ENCODE assay signal across 1 cellular context in the genomic region with DNA sequence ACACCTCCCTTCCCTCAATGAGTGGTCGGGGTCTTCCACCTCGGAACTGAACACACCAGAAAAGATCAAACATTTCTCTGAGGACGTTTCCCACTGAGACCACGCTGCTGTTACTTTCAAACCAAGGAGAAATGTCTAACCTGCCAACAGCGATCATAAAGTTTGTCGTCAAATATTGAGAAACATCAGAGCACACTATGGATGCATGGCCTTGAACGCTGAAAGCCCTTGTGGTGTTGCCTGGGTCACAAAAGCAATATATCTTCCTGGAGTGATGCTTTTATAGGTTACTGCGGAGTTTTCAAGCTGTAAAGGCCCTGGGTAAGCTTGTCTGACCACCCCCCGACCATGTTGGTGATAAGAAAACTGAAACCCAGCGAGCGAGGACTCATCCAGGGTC.
TF ChIP-seq lines count a peak whose summit lies in the region.

No MANE protein-coding gene starts in this region.

TF ChIP-seq in HepG2, 621 proteins besides CTCF, POLR2A, EP300 and RAD21 (continued from another document):
- TF ChIP-seq DZIP1 (CRISPR knock-in tag; IDR thresholded peaks at IDR 0.05): no peak
- TF ChIP-seq ATF1 (CRISPR knock-in tag; IDR thresholded peaks at IDR 0.05): no peak
- no peak for TF ChIP-seq ZBTB8A (CRISPR knock-in tag; IDR thresholded peaks at IDR 0.05; ENCODE audit: borderline replicate concordance, low read depth)
- TF ChIP-seq CREB1 (IDR thresholded peaks at IDR 0.05): no peak
- 0 out of 2 replicates have a peak, but pooled peaks have one; percentile 37 for TF ChIP-seq CREB1 (CRISPR knock-in tag; IDR thresholded peaks at IDR 0.05)
- TF ChIP-seq RXRB (CRISPR knock-in tag; IDR thresholded peaks at IDR 0.05; ENCODE audit: borderline replicate concordance): peak; percentile 87
- TF ChIP-seq ZNF496 (CRISPR knock-in tag; IDR thresholded peaks at IDR 0.05; ENCODE audit: insufficient replicate concordance): no peak
- TF ChIP-seq THAP11 (CRISPR knock-in tag; IDR thresholded peaks at IDR 0.05): peak; percentile 37
- TF ChIP-seq ZSCAN9 (CRISPR knock-in tag; IDR thresholded peaks at IDR 0.05; ENCODE audit: borderline replicate concordance): peak; percentile 83; the same call in 1 of the 2 replicates
- peak; percentile 14; the same call in 1 of the 2 replicates for TF ChIP-seq ZFX (CRISPR knock-in tag; IDR thresholded peaks at IDR 0.05; ENCODE audit: low read depth)
- no peak for TF ChIP-seq ZSCAN29 (CRISPR knock-in tag; conservative IDR thresholded peaks at IDR 0.05)
- TF ChIP-seq SETDB1 (CRISPR knock-in tag; IDR thresholded peaks at IDR 0.05; ENCODE audit: borderline replicate concordance): no peak
- TF ChIP-seq CEBPG (CRISPR knock-in tag; IDR thresholded peaks at IDR 0.05): peak; percentile 82
- TF ChIP-seq ZNF883 (CRISPR knock-in tag; IDR thresholded peaks at IDR 0.05; ENCODE audit: not compliant biosample characterization): no peak
- TF ChIP-seq IRF2 (CRISPR knock-in tag; IDR thresholded peaks at IDR 0.05): peak; percentile 55; the same call in 1 of the 2 replicates
- TF ChIP-seq NFIC (IDR thresholded peaks at IDR 0.05; ENCODE audit: low read length): no peak
- no peak for TF ChIP-seq CC2D1A (CRISPR knock-in tag; IDR thresholded peaks at IDR 0.05)
- no peak for TF ChIP-seq ZNF333 (CRISPR knock-in tag; IDR thresholded peaks at IDR 0.05; ENCODE audit: borderline replicate concordance)
- no peak for TF ChIP-seq BRD4 (CRISPR knock-in tag; IDR thresholded peaks at IDR 0.05)
- TF ChIP-seq TARDBP (CRISPR knock-in tag; IDR thresholded peaks at IDR 0.05): 0 out of 2 replicates have a peak, but pooled peaks have one; percentile 53
- TF ChIP-seq ZNF615 (CRISPR knock-in tag; IDR thresholded peaks at IDR 0.05; ENCODE audit: borderline replicate concordance): no peak
- TF ChIP-seq ZBTB20 (CRISPR knock-in tag; IDR thresholded peaks at IDR 0.05; ENCODE audit: borderline replicate concordance, low read depth): peak; percentile 70; the same call in 1 of the 2 replicates
- TF ChIP-seq ZNF230 (CRISPR knock-in tag; IDR thresholded peaks at IDR 0.05): no peak
- peak; percentile 71 for TF ChIP-seq MEF2D (CRISPR knock-in tag; IDR thresholded peaks at IDR 0.05)
- TF ChIP-seq, protein P1, sequence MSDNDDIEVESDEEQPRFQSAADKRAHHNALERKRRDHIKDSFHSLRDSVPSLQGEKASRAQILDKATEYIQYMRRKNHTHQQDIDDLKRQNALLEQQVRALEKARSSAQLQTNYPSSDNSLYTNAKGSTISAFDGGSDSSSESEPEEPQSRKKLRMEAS (IDR thresholded peaks at IDR 0.05): peak; percentile 86
- peak; percentile 31 for TF ChIP-seq SMC3 (IDR thresholded peaks at IDR 0.05; ENCODE audit: low read length)
- TF ChIP-seq GTF3A (CRISPR knock-in tag; conservative IDR thresholded peaks at IDR 0.05): no peak
- TF ChIP-seq ZNF773 (CRISPR knock-in tag; IDR thresholded peaks at IDR 0.05; ENCODE audit: borderline replicate concordance): no peak
- TF ChIP-seq BRF2 (CRISPR knock-in tag; IDR thresholded peaks at IDR 0.05): peak; percentile 44; the same call in 1 of the 2 replicates
- peak; percentile 70; the same call in 1 of the 2 replicates for TF ChIP-seq KAT8 (CRISPR knock-in tag; IDR thresholded peaks at IDR 0.05)
- TF ChIP-seq FOXK2 (IDR thresholded peaks at IDR 0.05): no peak
- no peak for TF ChIP-seq ZNF296 (CRISPR knock-in tag; conservative IDR thresholded peaks at IDR 0.05)
- TF ChIP-seq, protein P2, sequence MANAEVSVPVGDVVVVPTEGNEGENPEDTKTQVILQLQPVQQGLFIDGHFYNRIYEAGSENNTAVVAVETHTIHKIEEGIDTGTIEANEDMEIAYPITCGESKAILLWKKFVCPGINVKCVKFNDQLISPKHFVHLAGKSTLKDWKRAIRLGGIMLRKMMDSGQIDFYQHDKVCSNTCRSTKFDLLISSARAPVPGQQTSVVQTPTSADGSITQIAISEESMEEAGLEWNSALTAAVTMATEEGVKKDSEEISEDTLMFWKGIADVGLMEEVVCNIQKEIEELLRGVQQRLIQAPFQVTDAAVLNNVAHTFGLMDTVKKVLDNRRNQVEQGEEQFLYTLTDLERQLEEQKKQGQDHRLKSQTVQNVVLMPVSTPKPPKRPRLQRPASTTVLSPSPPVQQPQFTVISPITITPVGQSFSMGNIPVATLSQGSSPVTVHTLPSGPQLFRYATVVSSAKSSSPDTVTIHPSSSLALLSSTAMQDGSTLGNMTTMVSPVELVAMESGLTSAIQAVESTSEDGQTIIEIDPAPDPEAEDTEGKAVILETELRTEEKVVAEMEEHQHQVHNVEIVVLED (CRISPR knock-in tag; IDR thresholded peaks at IDR 0.05; ENCODE audit: borderline replicate concordance): peak; percentile 42; the same call in 1 of the 2 replicates
- no peak for TF ChIP-seq ZSCAN25 (CRISPR knock-in tag; IDR thresholded peaks at IDR 0.05)
- peak; percentile 58; the same call in 1 of the 2 replicates for TF ChIP-seq SIX1 (CRISPR knock-in tag; IDR thresholded peaks at IDR 0.05; ENCODE audit: borderline replicate concordance)
- TF ChIP-seq, protein P3, sequence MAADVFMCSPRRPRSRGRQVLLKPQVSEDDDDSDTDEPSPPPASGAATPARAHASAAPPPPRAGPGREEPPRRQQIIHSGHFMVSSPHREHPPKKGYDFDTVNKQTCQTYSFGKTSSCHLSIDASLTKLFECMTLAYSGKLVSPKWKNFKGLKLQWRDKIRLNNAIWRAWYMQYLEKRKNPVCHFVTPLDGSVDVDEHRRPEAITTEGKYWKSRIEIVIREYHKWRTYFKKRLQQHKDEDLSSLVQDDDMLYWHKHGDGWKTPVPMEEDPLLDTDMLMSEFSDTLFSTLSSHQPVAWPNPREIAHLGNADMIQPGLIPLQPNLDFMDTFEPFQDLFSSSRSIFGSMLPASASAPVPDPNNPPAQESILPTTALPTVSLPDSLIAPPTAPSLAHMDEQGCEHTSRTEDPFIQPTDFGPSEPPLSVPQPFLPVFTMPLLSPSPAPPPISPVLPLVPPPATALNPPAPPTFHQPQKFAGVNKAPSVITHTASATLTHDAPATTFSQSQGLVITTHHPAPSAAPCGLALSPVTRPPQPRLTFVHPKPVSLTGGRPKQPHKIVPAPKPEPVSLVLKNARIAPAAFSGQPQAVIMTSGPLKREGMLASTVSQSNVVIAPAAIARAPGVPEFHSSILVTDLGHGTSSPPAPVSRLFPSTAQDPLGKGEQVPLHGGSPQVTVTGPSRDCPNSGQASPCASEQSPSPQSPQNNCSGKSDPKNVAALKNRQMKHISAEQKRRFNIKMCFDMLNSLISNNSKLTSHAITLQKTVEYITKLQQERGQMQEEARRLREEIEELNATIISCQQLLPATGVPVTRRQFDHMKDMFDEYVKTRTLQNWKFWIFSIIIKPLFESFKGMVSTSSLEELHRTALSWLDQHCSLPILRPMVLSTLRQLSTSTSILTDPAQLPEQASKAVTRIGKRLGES (CRISPR knock-in tag; IDR thresholded peaks at IDR 0.05; ENCODE audit: borderline replicate concordance): no peak
- TF ChIP-seq TFDP2 (CRISPR knock-in tag; IDR thresholded peaks at IDR 0.05): peak; percentile 18; the same call in 1 of the 2 replicates
- peak; percentile 73; the same call in 1 of the 2 replicates for TF ChIP-seq NFKBIZ (CRISPR knock-in tag; IDR thresholded peaks at IDR 0.05)
- peak; percentile 29; the same call in 1 of the 2 replicates for TF ChIP-seq ZNF547 (CRISPR knock-in tag; IDR thresholded peaks at IDR 0.05)
- peak; percentile 90 for TF ChIP-seq HMG20A (CRISPR knock-in tag; IDR thresholded peaks at IDR 0.05; ENCODE audit: borderline replicate concordance)
- TF ChIP-seq KDM2A (CRISPR knock-in tag; IDR thresholded peaks at IDR 0.05; ENCODE audit: borderline replicate concordance, low read depth): no peak; the same call in 1 of the 2 replicates
- TF ChIP-seq EHMT2 (IDR thresholded peaks at IDR 0.05; ENCODE audit: borderline replicate concordance, low read depth, low read length): peak; percentile 73; the same call in 1 of the 2 replicates
- TF ChIP-seq, protein P4, sequence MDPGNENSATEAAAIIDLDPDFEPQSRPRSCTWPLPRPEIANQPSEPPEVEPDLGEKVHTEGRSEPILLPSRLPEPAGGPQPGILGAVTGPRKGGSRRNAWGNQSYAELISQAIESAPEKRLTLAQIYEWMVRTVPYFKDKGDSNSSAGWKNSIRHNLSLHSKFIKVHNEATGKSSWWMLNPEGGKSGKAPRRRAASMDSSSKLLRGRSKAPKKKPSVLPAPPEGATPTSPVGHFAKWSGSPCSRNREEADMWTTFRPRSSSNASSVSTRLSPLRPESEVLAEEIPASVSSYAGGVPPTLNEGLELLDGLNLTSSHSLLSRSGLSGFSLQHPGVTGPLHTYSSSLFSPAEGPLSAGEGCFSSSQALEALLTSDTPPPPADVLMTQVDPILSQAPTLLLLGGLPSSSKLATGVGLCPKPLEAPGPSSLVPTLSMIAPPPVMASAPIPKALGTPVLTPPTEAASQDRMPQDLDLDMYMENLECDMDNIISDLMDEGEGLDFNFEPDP (CRISPR knock-in tag; conservative IDR thresholded peaks at IDR 0.05): no peak
- 0 out of 2 replicates have a peak, but pooled peaks have one; percentile 45 for TF ChIP-seq CREBL2 (CRISPR knock-in tag; IDR thresholded peaks at IDR 0.05; ENCODE audit: borderline replicate concordance)
- peak; percentile 65 for TF ChIP-seq FOSL2 (CRISPR knock-in tag; IDR thresholded peaks at IDR 0.05)
- TF ChIP-seq ZNF703 (CRISPR knock-in tag; IDR thresholded peaks at IDR 0.05; ENCODE audit: borderline replicate concordance): no peak
- TF ChIP-seq ONECUT2 (CRISPR knock-in tag; IDR thresholded peaks at IDR 0.05): 0 out of 2 replicates have a peak, but pooled peaks have one; percentile 30
